ENCODE assay signal across 8 cellular contexts in the genomic region with DNA sequence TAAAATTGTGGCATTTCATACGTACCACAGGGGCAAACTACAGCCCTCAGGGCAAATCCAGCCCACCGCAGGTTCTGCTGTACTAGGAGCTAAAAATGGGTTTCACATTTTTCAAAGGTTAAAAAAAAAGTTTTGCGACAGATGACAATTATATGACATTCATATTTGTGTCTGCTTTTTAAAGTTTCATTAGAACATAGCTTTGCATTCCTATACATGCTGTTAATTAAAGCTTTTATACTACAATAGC. TPM values are rescaled to one million over a fixed set of nuclear protein-coding genes. Genes with fewer than 3 reads are reported as not detected.
DNase-seq lines count a peak whose midpoint lies in the region; ATAC-seq and TF ChIP-seq lines count a peak whose summit lies in the region.

No MANE protein-coding gene starts in this region.

- WGBS in adipose tissue, 3 donors: 6 to 15% (median 10%) methylated on average over 3 of the region's 3 CpGs
- 3 to 5% methylated on average over 3 of the region's 3 CpGs for WGBS in testis, 2 donors

- peak overlapping the region; percentile 2 for H3K27ac ChIP-seq in adipose tissue (ENCODE audit: low read depth, low read length)
- H3K27ac ChIP-seq in layer of hippocampus (ENCODE audit: low read depth, low read length): peak overlapping the region; percentile 96
- H3K27ac ChIP-seq in testis: peak overlapping the region; percentile 99 to 100

- no peak for ATAC-seq in HG03457 (IDR thresholded peaks at IDR 0.05; ENCODE audit: unreplicated experiment)

- TF ChIP-seq POLR2A in testis (IDR thresholded peaks at IDR 0.05): no peak

- no peak for TF ChIP-seq CTCF in testis (IDR thresholded peaks at IDR 0.05)

- H3K27me3 ChIP-seq in layer of hippocampus (ENCODE audit: control insufficient read depth, insufficient read depth, low read length): no peaks in the 10 kb centered on the region
- no peaks in the 10 kb centered on the region for H3K27me3 ChIP-seq in testis

- peaks cover 22% of the 10 kb centered on the region for H3K4me1 Mint-ChIP-seq in T-helper 2 cell treated with Interferon-gamma antibody and Interleukin-4, amounts not matched to agents 5 μg/mL and 100 μg/mL, for 36 hours (ENCODE audit: low read depth)

- H3K36me3 ChIP-seq in testis (ENCODE audit: low read depth, missing control alignments): no peaks in the 10 kb centered on the region

- H3K27me3 Mint-ChIP-seq in T-helper 2 cell treated with Interferon-gamma antibody and Interleukin-4, amounts not matched to agents 5 μg/mL and 100 μg/mL, for 36 hours (ENCODE audit: low read depth): no peaks in the 10 kb centered on the region

- H3K4me1 ChIP-seq in testis: peaks cover 18% of the 10 kb centered on the region

- peak overlapping the region; percentile 96 for H3K4me3 Mint-ChIP-seq in T-helper 2 cell treated with Interferon-gamma antibody and Interleukin-4, amounts not matched to agents 5 μg/mL and 100 μg/mL, for 36 hours

- intact Hi-C loops in testis (cut with DNase I; ENCODE audit: low total_unique reads): no loop called here
- intact Hi-C loops in posterior vena cava (cut with DNase I): no loop called here

- DNase-seq in T-helper 2 cell treated with Interferon-gamma antibody and Interleukin-4, amounts not matched to agents 5 μg/mL and 100 μg/mL, for 36 hours (ENCODE audit: low spot score): no peak
- DNase-seq in T-helper 2 cell: no peak
- DNase-seq in testis: no peak
- no peak for DNase-seq in posterior vena cava (ENCODE audit: low spot score)
- no peak for DNase-seq in C1 segment of cervical spinal cord (lab: John Stamatoyannopoulos, UW)

- H3K9me3 ChIP-seq in testis: no peaks in the 10 kb centered on the region

- peaks cover 2% of the 10 kb centered on the region for H3K36me3 Mint-ChIP-seq in T-helper 2 cell treated with Interferon-gamma antibody and Interleukin-4, amounts not matched to agents 5 μg/mL and 100 μg/mL, for 36 hours (ENCODE audit: low read depth)

- peak overlapping the region; percentile 84 to 92 for H3K4me3 ChIP-seq in testis

- peak overlapping the region; percentile 100 for H3K27ac Mint-ChIP-seq in T-helper 2 cell treated with Interferon-gamma antibody and Interleukin-4, amounts not matched to agents 5 μg/mL and 100 μg/mL, for 36 hours

- H3K9me3 Mint-ChIP-seq in T-helper 2 cell treated with Interferon-gamma antibody and Interleukin-4, amounts not matched to agents 5 μg/mL and 100 μg/mL, for 36 hours: no peaks in the 10 kb centered on the region

RNA-seq across cellular contexts. Expression of a gene that starts 0.8 kb away (rescaled TPM):
- polyA plus RNA-seq in adipose tissue: 10 to 100 TPM in 2 of 3 donors, 1 to 10 TPM in 1; 9.2 to 26.3 (median 21.8) TPM
- total RNA-seq in testis: 10 to 100 TPM; 23.5 to 30.1 TPM
- polyA plus RNA-seq in testis (ENCODE audit: insufficient read depth, low read depth, low replicate concordance): 14.0 TPM
- total RNA-seq in posterior vena cava: 10 to 100 TPM; 39.6 to 46.6 TPM

RNA-seq across cellular contexts. Expression of a gene that starts 42.8 kb away (rescaled TPM):
- 10 to 100 TPM in 1 of 3 donors, 1 to 10 TPM in 2; 5.2 to 10.5 (median 5.6) TPM for polyA plus RNA-seq in adipose tissue
- 10 to 100 TPM; 29.7 to 48.1 TPM for total RNA-seq in testis
- 29.9 TPM for polyA plus RNA-seq in testis (ENCODE audit: insufficient read depth, low read depth, low replicate concordance)
- 10 to 100 TPM; 21.3 to 27.9 TPM for total RNA-seq in posterior vena cava

RNA-seq across cellular contexts. Expression of a gene that starts 43.0 kb away (rescaled TPM):
- polyA plus RNA-seq in adipose tissue (10 to 100 TPM; 17.1 to 49.3 (median 18.5) TPM), testis (ENCODE audit: insufficient read depth, low read depth, low replicate concordance) (63.3 TPM)
- total RNA-seq in testis (10 to 100 TPM; 28.8 to 37.7 TPM), posterior vena cava (10 to 100 TPM; 29.2 to 30.0 TPM)

Comparison
In these comparisons a context has a peak if more than half of its experiments do, and no peak if none do; other contexts are left out.
1. H3K27ac ChIP-seq: peak in every context shown above with its lines; median percentile 100 in testis; 96 in layer of hippocampus; 2 in adipose tissue.